In the genomic region with DNA sequence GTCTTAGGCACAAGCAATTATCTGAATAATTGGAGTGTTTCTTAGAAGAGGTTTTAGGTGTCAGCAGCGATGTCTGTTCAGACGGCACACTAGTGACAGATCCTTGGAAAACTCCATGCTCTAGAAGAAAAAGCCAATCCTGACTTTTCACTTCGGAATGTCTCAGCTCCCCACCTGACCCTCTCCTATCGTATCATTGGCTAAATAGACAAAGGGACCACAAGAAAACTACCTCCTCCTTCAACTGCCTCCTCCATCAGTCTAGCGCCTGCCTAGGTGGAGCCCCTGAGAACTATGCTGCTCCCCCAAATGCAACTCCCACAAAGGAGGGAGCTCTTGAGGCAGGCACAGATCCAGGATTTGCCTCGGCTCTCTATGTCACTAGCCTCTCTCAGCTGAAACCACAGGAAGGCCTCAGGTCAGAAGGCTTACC, we compare ENCODE assay signal across 8 cellular contexts.
DNase-seq lines count a peak whose midpoint lies in the region; ATAC-seq and TF ChIP-seq lines count a peak whose summit lies in the region.

No MANE protein-coding gene starts in this region.

- 78 to 83% (median 80%) methylated on average over 6 of the region's 6 CpGs for WGBS in heart left ventricle, 4 donors
- WGBS in adrenal gland, 4 donors = 41 to 52% (median 45%) methylated on average over 6 of the region's 6 CpGs
- WGBS in aorta, 2 donors = 23 to 24% methylated on average over 6 of the region's 6 CpGs

- H3K36me3 ChIP-seq in heart left ventricle (no peaks in the 10 kb centered on the region), adrenal gland (replicated peaks in 1 of 2) (no peaks in the 10 kb centered on the region), aorta (ENCODE audit: control insufficient read depth in 1 of 2, insufficient read depth in 2 of 2, low read length in 1 of 2) (no peaks in the 10 kb centered on the region)

- intact Hi-C loops in heart left ventricle (cut with DNase I) (loop anchor here in 6 of 10 donors (2.0 to 10.0 kb wide), 7 partner anchors 55 to 378 kb away; a partner anchor contains a TSS), Right ventricle myocardium inferior (cut with DNase I) (no loop called here), adrenal gland (cut with DNase I) (loop anchor here (10.0 kb wide), 2 partner anchors 255 to 375 kb away; no protein-coding TSS in a partner anchor), aorta (cut with DNase I) (loop anchor here (2.0 to 5.0 kb wide), 7 partner anchors 58 to 483 kb away; a partner anchor contains a TSS)

- H3K9me3 ChIP-seq in heart left ventricle (no peaks in the 10 kb centered on the region), adrenal gland (replicated peaks in 1 of 3) (no peaks in the 10 kb centered on the region), aorta (ENCODE audit: control insufficient read depth, low read length) (no peaks in the 10 kb centered on the region)

- peaks cover 43% of the 10 kb centered on the region for H3K4me1 Mint-ChIP-seq in mesothelial cell of epicardium

- H3K27ac ChIP-seq in heart left ventricle (peak overlapping the region; percentile 71 to 98 (median 88)), adrenal gland (peak overlapping the region; percentile 94 to 99 (median 95)), aorta (ENCODE audit: low read depth in 1 of 2, low read length in 2 of 2) (peak overlapping the region; percentile 96 to 98)

- peak overlapping the region; percentile 63 for H3K27ac Mint-ChIP-seq in mesothelial cell of epicardium

- ATAC-seq in heart left ventricle = peak in 2 of 4 donors; percentile 5 to 24
- ATAC-seq in Right ventricle myocardium inferior = no peak
- ATAC-seq in aorta (ENCODE audit: low FRiP score) = no peak

- H3K4me3 ChIP-seq in heart left ventricle = peak overlapping the region in 7 of 12 donors; percentile 4 to 55 (median 23)
- peak overlapping the region in 1 of 4 donors; percentile 7 for H3K4me3 ChIP-seq in adrenal gland
- H3K4me3 ChIP-seq in aorta (ENCODE audit: low read length in 2 of 2) = no peak overlapping the region

- H3K27me3 ChIP-seq in heart left ventricle = no peaks in the 10 kb centered on the region
- no peaks in the 10 kb centered on the region for H3K27me3 ChIP-seq in adrenal gland
- no peaks in the 10 kb centered on the region for H3K27me3 ChIP-seq in aorta (ENCODE audit: control insufficient read depth in 1 of 2, insufficient read depth in 2 of 2, low read length in 1 of 2)

- no peaks in the 10 kb centered on the region for H3K36me3 Mint-ChIP-seq in mesothelial cell of epicardium

- TF ChIP-seq CTCF in heart left ventricle (IDR thresholded peaks at IDR 0.05) (no peak), adrenal gland (IDR thresholded peaks at IDR 0.05) (no peak), mesothelial cell of epicardium (IDR thresholded peaks at IDR 0.05; ENCODE audit: unreplicated experiment) (no peak)

- H3K27me3 Mint-ChIP-seq in mesothelial cell of epicardium (ENCODE audit: low read depth) = no peaks in the 10 kb centered on the region

- no peak overlapping the region for H3K4me3 Mint-ChIP-seq in mesothelial cell of epicardium

- no peaks in the 10 kb centered on the region for H3K9me3 Mint-ChIP-seq in mesothelial cell of epicardium

- DNase-seq in heart left ventricle (no peak), Right ventricle myocardium inferior (ENCODE audit: missing footprints) (no peak), adrenal gland (no peak), mesothelial cell of epicardium (ENCODE audit: low spot score in 2 of 2, unreplicated experiment in 2 of 2) (no peak), aorta (no peak), islet precursor cell (no peak), cerebellum (ENCODE audit: low spot score) (no peak), mucosa of gallbladder (ENCODE audit: low spot score) (no peak)

- TF ChIP-seq POLR2A in heart left ventricle (IDR thresholded peaks at IDR 0.05) (no peak), adrenal gland (IDR thresholded peaks at IDR 0.05) (no peak)

- peaks cover 15 to 99% (median 51%) of the 10 kb centered on the region in 12 donors for H3K4me1 ChIP-seq in heart left ventricle
- H3K4me1 ChIP-seq in adrenal gland (replicated peaks in 1 of 2) = peaks cover 65 to 84% of the 10 kb centered on the region in 2 donors
- H3K4me1 ChIP-seq in aorta (ENCODE audit: control insufficient read depth in 1 of 2, insufficient read depth in 2 of 2, low read length in 2 of 2) = peaks cover 6 to 10% of the 10 kb centered on the region in 2 donors

Comparison
In these comparisons a context has a peak if more than half of its experiments do, and no peak if none do; other contexts are left out.
1. H3K4me3 ChIP-seq: peak in heart left ventricle (7 of 12); none in aorta (0 of 2).
2. Peak in every context shown above with its lines, with median percentiles within 50 percentile points of each other: H3K27ac ChIP-seq.